In genomic region chr2:144522741-144523605, GRCh38 we compare ENCODE assay signal across 1 cellular context.
TF ChIP-seq lines count a peak whose summit lies in the region.

No MANE protein-coding gene starts in this region.

TF ChIP-seq in SK-N-SH, 30 proteins besides CTCF, POLR2A, EP300 and RAD21 (continued from another document):
- 0 out of 2 replicates have a peak, but pooled peaks have one; percentile 18 for TF ChIP-seq RXRA (IDR thresholded peaks at IDR 0.05; ENCODE audit: borderline replicate concordance, low read depth)
- no peak for TF ChIP-seq NRF1 (IDR thresholded peaks at IDR 0.05; ENCODE audit: low read depth, low read length)
- peak; percentile 56 for TF ChIP-seq CHD2 (IDR thresholded peaks at IDR 0.05; ENCODE audit: low read length, partially characterized antibody)
- no peak for TF ChIP-seq FOSL2 (IDR thresholded peaks at IDR 0.05; ENCODE audit: borderline replicate concordance, low read depth)
- TF ChIP-seq GABPA (IDR thresholded peaks at IDR 0.05; ENCODE audit: low read depth) = no peak
- TF ChIP-seq RCOR1 (IDR thresholded peaks at IDR 0.05; ENCODE audit: low read length) = 0 out of 2 replicates have a peak, but pooled peaks have one; percentile 35
- TF ChIP-seq, protein P1, sequence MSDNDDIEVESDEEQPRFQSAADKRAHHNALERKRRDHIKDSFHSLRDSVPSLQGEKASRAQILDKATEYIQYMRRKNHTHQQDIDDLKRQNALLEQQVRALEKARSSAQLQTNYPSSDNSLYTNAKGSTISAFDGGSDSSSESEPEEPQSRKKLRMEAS (IDR thresholded peaks at IDR 0.05; ENCODE audit: low read depth) = no peak
- no peak for TF ChIP-seq JUND (IDR thresholded peaks at IDR 0.05)
- TF ChIP-seq TCF12 (IDR thresholded peaks at IDR 0.05) = peak; percentile 38; the same call in 1 of the 2 replicates
- 0 out of 2 replicates have a peak, but pooled peaks have one; percentile 29 for TF ChIP-seq TAF1 (IDR thresholded peaks at IDR 0.05; ENCODE audit: borderline replicate concordance, low read depth, low read length)
- TF ChIP-seq PBX3 (IDR thresholded peaks at IDR 0.05) = no peak
- TF ChIP-seq FOXM1 (IDR thresholded peaks at IDR 0.05; ENCODE audit: low read depth) = no peak
- no peak; the same call in 1 of the 2 replicates for TF ChIP-seq NFIC (IDR thresholded peaks at IDR 0.05; ENCODE audit: borderline replicate concordance)
- peak; percentile 70 for TF ChIP-seq GATA2 (CRISPR knock-in tag; IDR thresholded peaks at IDR 0.05)
- TF ChIP-seq MXI1 (IDR thresholded peaks at IDR 0.05; ENCODE audit: low read depth, low read length) = peak; percentile 23; the same call in 1 of the 2 replicates
- TF ChIP-seq ELF1 (IDR thresholded peaks at IDR 0.05) = no peak
- TF ChIP-seq SMC3 (IDR thresholded peaks at IDR 0.05; ENCODE audit: low read depth, low read length) = no peak
